ENCODE assay signal across 1 cellular context in genomic region chr1:40704817-40705733, GRCh38.
TF ChIP-seq lines count a peak whose summit lies in the region.

No MANE protein-coding gene starts in this region.

TF ChIP-seq in HepG2, 621 proteins besides CTCF, POLR2A, EP300 and RAD21:
- TF ChIP-seq TFAP4 (IDR thresholded peaks at IDR 0.05; ENCODE audit: borderline replicate concordance, low read depth) = peak; percentile 33; the same call in 1 of the 2 replicates
- TF ChIP-seq HNF1A (IDR thresholded peaks at IDR 0.05; ENCODE audit: low read depth) = 0 out of 2 replicates have a peak, but pooled peaks have one; percentile 37
- TF ChIP-seq HNF1A (CRISPR knock-in tag; IDR thresholded peaks at IDR 0.05; ENCODE audit: borderline replicate concordance) = no peak
- no peak for TF ChIP-seq KAT2B (IDR thresholded peaks at IDR 0.05; ENCODE audit: borderline replicate concordance, low read depth, low read length)
- no peak for TF ChIP-seq RNF219 (CRISPR knock-in tag; IDR thresholded peaks at IDR 0.05)
- TF ChIP-seq RFX1 (IDR thresholded peaks at IDR 0.05) = no peak
- TF ChIP-seq SSRP1 (CRISPR knock-in tag; IDR thresholded peaks at IDR 0.05) = no peak
- TF ChIP-seq GMEB2 (CRISPR knock-in tag; IDR thresholded peaks at IDR 0.05; ENCODE audit: low read depth) = no peak
- TF ChIP-seq ATF1 (CRISPR knock-in tag; IDR thresholded peaks at IDR 0.05) = no peak
- TF ChIP-seq PHF5A (CRISPR knock-in tag; IDR thresholded peaks at IDR 0.05; ENCODE audit: low read depth, unreplicated experiment) = no peak
- no peak for TF ChIP-seq XBP1 (CRISPR knock-in tag; IDR thresholded peaks at IDR 0.05)
- no peak for TF ChIP-seq JUND (CRISPR knock-in tag; IDR thresholded peaks at IDR 0.05)
